8 cellular contexts compared by ENCODE assay signal in the genomic region with DNA sequence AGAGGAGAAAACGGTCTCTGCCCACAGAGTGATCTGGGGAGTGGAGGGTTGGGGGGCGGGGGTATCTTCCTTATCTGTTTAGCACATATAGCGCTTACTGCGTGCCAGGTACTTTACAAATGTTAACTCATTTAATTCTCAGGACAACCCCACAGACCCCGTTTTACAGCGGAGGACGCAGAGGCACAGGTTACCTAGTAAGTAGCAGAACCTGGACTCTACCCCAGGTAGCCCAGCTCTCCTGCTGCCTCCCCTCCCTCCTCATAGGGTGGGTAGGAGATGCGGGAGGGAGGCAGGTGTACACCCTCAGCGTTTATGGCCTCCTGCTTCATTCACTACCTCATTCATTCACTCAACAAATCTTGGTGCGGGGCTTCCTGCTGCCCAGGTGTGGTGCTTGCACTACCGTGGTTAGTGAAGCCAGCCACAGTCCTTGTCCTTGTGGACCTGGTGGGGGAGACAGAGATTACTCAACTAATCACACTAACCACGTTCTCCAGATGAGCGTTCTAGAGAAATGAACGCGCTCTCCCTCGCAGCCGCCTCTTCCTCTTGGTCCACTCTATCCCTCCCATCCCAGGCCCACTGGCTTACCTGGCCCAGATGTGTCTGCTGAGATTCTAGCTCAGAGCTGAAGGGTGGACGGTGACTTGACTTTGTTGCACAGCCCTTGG.
DNase-seq lines count a peak whose midpoint lies in the region; ATAC-seq, FAIRE-seq and TF ChIP-seq lines count a peak whose summit lies in the region.

No MANE protein-coding gene starts in this region.

- H3K4me1 ChIP-seq in CD8-positive, alpha-beta memory T cell (ENCODE audit: insufficient read depth, low read length): peaks cover 5% of the 10 kb centered on the region
- H3K4me1 ChIP-seq in GM23338 (ENCODE audit: insufficient read depth): no peaks in the 10 kb centered on the region
- peaks cover 0 to 7% of the 10 kb centered on the region in 2 experiments; a peak in 3 of 5 replicates for H3K4me1 ChIP-seq in K562 (replicated peaks in 1 of 2; ENCODE audit: control insufficient read depth in 2 of 2, insufficient read depth in 2 of 2, low read length in 2 of 2)
- H3K4me1 ChIP-seq in esophagus squamous epithelium: peaks cover 0 to 10% (median 5%) of the 10 kb centered on the region in 3 donors

- TF ChIP-seq CTCF in GM23338 (conservative IDR thresholded peaks at IDR 0.05; ENCODE audit: low read depth in 2 of 2) (peak in 1 of 2 experiments; percentile 57; a peak in 2 of 4 replicates), K562 (IDR thresholded peaks at IDR 0.05 in 2 of 3, conservative IDR thresholded peaks at IDR 0.05 in 1 of 3; ENCODE audit: insufficient read depth in 2 of 3, low read depth in 1 of 3, low read length in 3 of 3) (peak; percentile 13 to 34 (median 34); a peak in 4 of 6 replicates), esophagus squamous epithelium (IDR thresholded peaks at IDR 0.05) (no peak)

- peaks cover 4% of the 10 kb centered on the region for H3K9me1 ChIP-seq in K562 (ENCODE audit: control insufficient read depth, insufficient read depth, low read length)

- H3K9ac ChIP-seq in K562 (ENCODE audit: insufficient read depth in 1 of 2, low read depth in 2 of 2, low read length in 2 of 2): no peak overlapping the region; a peak in 1 of 4 replicates

- H3K27me3 Mint-ChIP-seq in CD8-positive, alpha-beta memory T cell: peaks cover 25 to 53% of the 10 kb centered on the region in 2 donors
- peaks cover 6% of the 10 kb centered on the region for H3K27me3 Mint-ChIP-seq in GM23338 (ENCODE audit: insufficient read depth, low read depth, poor library complexity)

- H3K27ac Mint-ChIP-seq in CD8-positive, alpha-beta memory T cell: no peak overlapping the region
- H3K27ac Mint-ChIP-seq in GM23338: no peak overlapping the region

- 4% methylated on average over 17 of the region's 18 CpGs for WGBS in K562 (ENCODE audit: insufficient coverage, low coverage, missing lambda C conversion rate)
- WGBS in esophagus squamous epithelium, 2 donors: 52 to 60% methylated on average over 13 to 14 of the region's 18 CpGs

- peaks cover 0 to 9% (median 4%) of the 10 kb centered on the region in 3 donors for H3K4me1 Mint-ChIP-seq in CD8-positive, alpha-beta memory T cell
- H3K4me1 Mint-ChIP-seq in GM23338: no peaks in the 10 kb centered on the region; the same call in 2 of the 3 replicates

- no peak for DNase-seq in CD8-positive, alpha-beta memory T cell
- DNase-seq in GM23338 (ENCODE audit: low spot score): peak; percentile 41
- peak in 1 of 4 experiments; percentile 33 for DNase-seq in K562 (ENCODE audit: extremely low read depth in 1 of 4, low spot score in 3 of 4)
- DNase-seq in mesenteric fat pad (ENCODE audit: low spot score): peak; percentile 76
- no peak for DNase-seq in esophagus squamous epithelium (lab: John Stamatoyannopoulos, UW)
- no peak for DNase-seq in activated CD4-positive, alpha-beta T cell treated with anti-CD3 and anti-CD28 coated beads, Interleukin-2, amount 50 U/mL, for 48 hours

- CTCF ChIA-PET in CD8-positive, alpha-beta memory T cell (lab: Charles Lee): interaction anchor here (0.7 to 7.7 kb wide), 12 partner anchors 12 to 238 kb away, joined by 3 to 89 read pairs (median 4); no protein-coding TSS in a partner anchor
- CTCF ChIA-PET in K562 (lab: Yijun Ruan, JAX; ENCODE audit: low intra/inter-chr PET ratio): interaction anchor here (8.5 kb wide), 1 partner anchor 233 kb away, joined by 127 read pairs; no protein-coding TSS in a partner anchor

- H2AFZ ChIP-seq in GM23338 (peak overlapping the region; percentile 63; the same call in 1 of the 2 replicates), K562 (ENCODE audit: low read depth, low read length) (no peak overlapping the region)

- POLR2A ChIA-PET in CD8-positive, alpha-beta memory T cell (lab: Charles Lee): no interaction called here
- POLR2A ChIA-PET in K562 (lab: Yijun Ruan, JAX): interaction anchor here (0.6 to 1.3 kb wide), 6 partner anchors 12 to 726 kb away, joined by 3 read pairs; no protein-coding TSS in a partner anchor

- no peak overlapping the region for H3K4me3 ChIP-seq in CD8-positive, alpha-beta memory T cell (ENCODE audit: low read length)
- peak overlapping the region; percentile 67 for H3K4me3 ChIP-seq in GM23338
- no peak overlapping the region for H3K4me3 ChIP-seq in K562
- H3K4me3 ChIP-seq in esophagus squamous epithelium: peak overlapping the region in 2 of 4 donors; percentile 26 to 51

- H3K9me2 ChIP-seq in GM23338 (ENCODE audit: insufficient read depth): no peaks in the 10 kb centered on the region; the same call in 1 of the 2 replicates

- H3K36me3 ChIP-seq in CD8-positive, alpha-beta memory T cell (ENCODE audit: insufficient read depth, low read length): no peaks in the 10 kb centered on the region
- H3K36me3 ChIP-seq in GM23338 (ENCODE audit: insufficient read depth): no peaks in the 10 kb centered on the region
- no peaks in the 10 kb centered on the region for H3K36me3 ChIP-seq in K562 (ENCODE audit: control insufficient read depth, insufficient read depth, low read length)
- H3K36me3 ChIP-seq in esophagus squamous epithelium: no peaks in the 10 kb centered on the region

- BruUV-seq in K562 (replicated peaks; lab: Mats Ljungman, UMichigan): no TSS peak

- H4K20me1 ChIP-seq in GM23338 (replicated peaks; ENCODE audit: insufficient read depth) (no peaks in the 10 kb centered on the region), K562 (replicated peaks; ENCODE audit: control insufficient read depth, insufficient read depth, low read length) (peaks cover 7% of the 10 kb centered on the region; the same call in 1 of the 2 replicates)

- no peak for FAIRE-seq in K562 (lab: Jason Lieb, UNC)

- TF ChIP-seq EP300 in K562 (IDR thresholded peaks at IDR 0.05; ENCODE audit: low read length): no peak

- peaks cover 0 to 4% (median 0%) of the 10 kb centered on the region in 5 donors for H3K9me3 Mint-ChIP-seq in CD8-positive, alpha-beta memory T cell
- peaks cover 7% of the 10 kb centered on the region for H3K9me3 Mint-ChIP-seq in GM23338

- peaks cover 0 to 2% (median 0%) of the 10 kb centered on the region in 3 donors for H3K36me3 Mint-ChIP-seq in CD8-positive, alpha-beta memory T cell
- no peaks in the 10 kb centered on the region; the same call in 2 of the 3 replicates for H3K36me3 Mint-ChIP-seq in GM23338 (ENCODE audit: low read depth)

- H3K4me3 Mint-ChIP-seq in CD8-positive, alpha-beta memory T cell: peak overlapping the region in 5 of 7 donors; percentile 29 to 55 (median 32)
- peak overlapping the region; percentile 64 for H3K4me3 Mint-ChIP-seq in GM23338

- H3K27me3 ChIP-seq in CD8-positive, alpha-beta memory T cell (ENCODE audit: insufficient read depth, low read length, poor library complexity, severe bottlenecking): no peaks in the 10 kb centered on the region
- H3K27me3 ChIP-seq in GM23338 (ENCODE audit: insufficient read depth): peaks cover 12% of the 10 kb centered on the region
- peaks cover 3 to 29% of the 10 kb centered on the region in 2 experiments; a peak in 4 of 5 replicates for H3K27me3 ChIP-seq in K562 (ENCODE audit: control insufficient read depth in 2 of 2, insufficient read depth in 2 of 2, low read length in 2 of 2)
- H3K27me3 ChIP-seq in esophagus squamous epithelium: peaks cover 0 to 63% (median 0%) of the 10 kb centered on the region in 4 donors

- H3K27ac ChIP-seq in CD8-positive, alpha-beta memory T cell (ENCODE audit: low read depth, low read length): no peak overlapping the region
- no peak overlapping the region for H3K27ac ChIP-seq in GM23338 (ENCODE audit: low read depth)
- no peak overlapping the region for H3K27ac ChIP-seq in K562 (ENCODE audit: extremely low read depth, low read depth, low read length)
- H3K27ac ChIP-seq in esophagus squamous epithelium: no peak overlapping the region

- H3K4me2 ChIP-seq in GM23338: peak overlapping the region; percentile 82
- peak overlapping the region; percentile 20; the same call in 1 of the 2 replicates for H3K4me2 ChIP-seq in K562 (ENCODE audit: insufficient read depth, low read length)

- ATAC-seq in GM23338 (peak; percentile 44), K562 (peak; percentile 65), HG03139 (IDR thresholded peaks at IDR 0.05; ENCODE audit: unreplicated experiment) (no peak), GM21737 (IDR thresholded peaks at IDR 0.05; ENCODE audit: unreplicated experiment) (no peak)

- H3K9me3 ChIP-seq in CD8-positive, alpha-beta memory T cell (ENCODE audit: low read length): no peaks in the 10 kb centered on the region
- H3K9me3 ChIP-seq in K562 (replicated peaks; ENCODE audit: control insufficient read depth, insufficient read depth, low read depth, low read length) (no peaks in the 10 kb centered on the region), esophagus squamous epithelium (no peaks in the 10 kb centered on the region)

- no peaks in the 10 kb centered on the region for H3K79me2 ChIP-seq in GM23338 (replicated peaks; ENCODE audit: insufficient read depth)
- H3K79me2 ChIP-seq in K562 (ENCODE audit: control insufficient read depth, insufficient read depth, low read length): no peaks in the 10 kb centered on the region

- TF ChIP-seq POLR2A in K562 (conservative IDR thresholded peaks at IDR 0.05) (no peak), esophagus squamous epithelium (IDR thresholded peaks at IDR 0.05) (no peak)

- no peaks in the 10 kb centered on the region for H3F3A ChIP-seq in GM23338 (replicated peaks; ENCODE audit: low read depth)

- intact Hi-C loops in K562 (cut with micrococcal nuclease): loop anchor here (1.0 kb wide), 2 partner anchors 235 to 747 kb away; no protein-coding TSS in a partner anchor
- intact Hi-C loops in esophagus squamous epithelium (cut with DNase I): loop anchor here (2.0 kb wide), 1 partner anchor 234 kb away; no protein-coding TSS in a partner anchor

- TF ChIP-seq RAD21 in K562 (CRISPR knock-in tag; conservative IDR thresholded peaks at IDR 0.05 in 1 of 2, IDR thresholded peaks at IDR 0.05 in 1 of 2): peak in 1 of 2 experiments; percentile 25; a peak in 2 of 4 replicates

- in situ Hi-C loops in K562 (cut with MboI): no loop called here

TF ChIP-seq in GM23338, 12 proteins besides CTCF, POLR2A, EP300 and RAD21 (continues in another document):
- no peak for TF ChIP-seq EZH2 (IDR thresholded peaks at IDR 0.05; ENCODE audit: low read depth, unreplicated experiment)
- TF ChIP-seq CREB1 (CRISPR knock-in tag; IDR thresholded peaks at IDR 0.05; ENCODE audit: low read depth): no peak
- no peak for TF ChIP-seq POLR2AphosphoS5 (IDR thresholded peaks at IDR 0.05; ENCODE audit: low read depth)
- TF ChIP-seq ZNF114 (CRISPR knock-in tag; IDR thresholded peaks at IDR 0.05): no peak
- no peak for TF ChIP-seq EZH2phosphoT487 (IDR thresholded peaks at IDR 0.05; ENCODE audit: unreplicated experiment)

TF ChIP-seq in K562, 482 proteins besides CTCF, POLR2A, EP300 and RAD21 (continues in another document):
- 0 out of 2 replicates have a peak, but pooled peaks have one; percentile 10 for TF ChIP-seq ZNF24 (IDR thresholded peaks at IDR 0.05)

Comparison
In these comparisons a context has a peak if more than half of its experiments do, and no peak if none do; other contexts are left out.
1. DNase-seq: peak in GM23338 (single experiment) and mesenteric fat pad (single experiment); none in CD8-positive, alpha-beta memory T cell (0 of 5), esophagus squamous epithelium (single experiment) and activated CD4-positive, alpha-beta T cell treated with anti-CD3 and anti-CD28 coated beads, Interleukin-2, amount 50 U/mL, for 48 hours (0 of 2).
2. ATAC-seq: peak in GM23338 (single experiment) and K562 (single experiment); none in HG03139 (single experiment) and GM21737 (single experiment).
3. CTCF ChIP-seq: peak in K562 (3 of 3); none in esophagus squamous epithelium (0 of 6).